Comparison of ENCODE assay signal across 1 cellular context in the genomic region with DNA sequence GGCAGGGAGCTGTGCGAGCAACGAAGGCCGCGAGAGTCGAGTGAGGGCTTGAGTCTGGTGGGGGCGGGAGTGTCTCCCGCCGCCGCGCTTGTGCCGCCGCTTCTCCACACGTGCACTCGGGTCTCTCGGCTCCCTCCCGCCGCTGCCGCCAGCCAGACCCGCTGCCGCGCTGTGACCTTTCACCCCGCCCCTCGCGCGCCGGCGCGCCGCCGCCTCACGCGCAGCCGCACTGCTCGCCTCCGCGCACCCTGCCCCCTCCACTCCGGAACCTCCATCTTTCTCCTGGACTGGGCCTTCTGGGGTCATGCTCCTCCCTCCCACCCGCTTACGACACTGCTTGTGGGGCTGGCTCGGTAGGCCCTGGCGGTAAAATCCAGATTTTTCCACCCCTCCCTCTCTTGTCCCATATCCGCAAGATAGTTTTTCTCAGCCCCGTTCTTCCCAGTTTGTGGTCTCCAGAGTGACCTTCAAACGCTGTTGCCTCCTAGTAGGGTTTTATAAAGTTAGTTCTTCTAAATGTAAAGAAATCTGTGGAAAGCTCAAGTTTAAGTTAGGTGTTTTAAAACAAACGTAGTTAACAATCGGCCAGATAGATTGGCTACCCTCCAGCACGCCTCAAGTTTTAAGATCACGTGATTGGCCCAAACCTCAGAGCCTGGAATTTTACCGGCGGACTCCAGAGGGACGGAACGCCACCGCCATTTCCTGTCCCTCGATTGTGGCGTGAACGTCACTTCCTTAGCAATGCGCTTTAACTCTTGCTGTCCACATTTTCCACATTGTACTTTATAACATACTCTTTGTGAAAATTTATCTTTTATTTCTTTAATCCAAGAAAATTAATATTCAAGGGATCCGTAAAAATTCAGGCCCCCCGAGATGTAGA.
A peak's percentile ranks its signal among the peaks of the same experiment; 100 is the strongest.
TF ChIP-seq lines count a peak whose summit lies in the region.

A gene (minus strand): TSS at position 181 of the 886 bp plus-strand sequence. CDS start 300 bp downstream, outside the sequence.

TF ChIP-seq in K562, 482 proteins besides CTCF, POLR2A, EP300 and RAD21 (continued from another document and continues in another):
- TF ChIP-seq ZNF224 (CRISPR knock-in tag; IDR thresholded peaks at IDR 0.05) (no peak), NELFE (IDR thresholded peaks at IDR 0.05; ENCODE audit: insufficient read depth, insufficient read length) (no peak), ZSCAN32 (CRISPR knock-in tag; IDR thresholded peaks at IDR 0.05) (no peak), HOXB6 (CRISPR knock-in tag; IDR thresholded peaks at IDR 0.05; ENCODE audit: borderline replicate concordance) (no peak), ESRRA (IDR thresholded peaks at IDR 0.05; ENCODE audit: borderline replicate concordance, low read depth) (peak; percentile 61), ZNF274 (IDR thresholded peaks at IDR 0.05; ENCODE audit: borderline replicate concordance, low read depth, low read length) (no peak), STAT5B (CRISPR knock-in tag; IDR thresholded peaks at IDR 0.05) (no peak), ZNF408 (CRISPR knock-in tag; IDR thresholded peaks at IDR 0.05; ENCODE audit: low read depth) (no peak), ETV1 (tag; conservative IDR thresholded peaks at IDR 0.05; ENCODE audit: low read depth) (peak; percentile 27; the same call in 1 of the 2 replicates), FOXP1 (CRISPR knock-in tag; IDR thresholded peaks at IDR 0.05) (no peak), CEBPB (tag; IDR thresholded peaks at IDR 0.05) (peak; percentile 68), SRSF7 (optimal IDR thresholded peaks at IDR 0.05; ENCODE audit: low read depth, low read length) (no peak), SIN3A (IDR thresholded peaks at IDR 0.05; ENCODE audit: borderline replicate concordance in 2 of 2, control insufficient read depth in 1 of 2, low read depth in 2 of 2, low read length in 2 of 2) (0 out of 4 replicates have a peak, but pooled peaks of 1 of the 2 experiments have one; percentile 48), ZNF324 (CRISPR knock-in tag; IDR thresholded peaks at IDR 0.05) (no peak), PRPF4 (IDR thresholded peaks at IDR 0.05; ENCODE audit: insufficient read depth, low read depth, low read length, poor library complexity, severe bottlenecking) (no peak), MCM2 (IDR thresholded peaks at IDR 0.05; ENCODE audit: low read depth) (no peak), HNRNPH1 (optimal IDR thresholded peaks at IDR 0.05; ENCODE audit: low read depth, low read length) (no peak), MYC (IDR thresholded peaks at IDR 0.05; ENCODE audit: low read depth, low read length) (peak; percentile 60; the same call in 1 of the 2 replicates), MYC (CRISPR knock-in tag; IDR thresholded peaks at IDR 0.05; ENCODE audit: borderline replicate concordance, low read depth) (no peak), FOSL1 (tag; conservative IDR thresholded peaks at IDR 0.05) (0 out of 2 replicates have a peak, but pooled peaks have one; percentile 18), NCOA1 (IDR thresholded peaks at IDR 0.05; ENCODE audit: low read depth) (peak; percentile 84), ELF4 (CRISPR knock-in tag; IDR thresholded peaks at IDR 0.05) (no peak), NR3C1 (CRISPR knock-in tag; IDR thresholded peaks at IDR 0.05) (no peak), PML (IDR thresholded peaks at IDR 0.05; ENCODE audit: low read length) (peak; percentile 40; the same call in 1 of the 2 replicates)
- TF ChIP-seq, protein P1, sequence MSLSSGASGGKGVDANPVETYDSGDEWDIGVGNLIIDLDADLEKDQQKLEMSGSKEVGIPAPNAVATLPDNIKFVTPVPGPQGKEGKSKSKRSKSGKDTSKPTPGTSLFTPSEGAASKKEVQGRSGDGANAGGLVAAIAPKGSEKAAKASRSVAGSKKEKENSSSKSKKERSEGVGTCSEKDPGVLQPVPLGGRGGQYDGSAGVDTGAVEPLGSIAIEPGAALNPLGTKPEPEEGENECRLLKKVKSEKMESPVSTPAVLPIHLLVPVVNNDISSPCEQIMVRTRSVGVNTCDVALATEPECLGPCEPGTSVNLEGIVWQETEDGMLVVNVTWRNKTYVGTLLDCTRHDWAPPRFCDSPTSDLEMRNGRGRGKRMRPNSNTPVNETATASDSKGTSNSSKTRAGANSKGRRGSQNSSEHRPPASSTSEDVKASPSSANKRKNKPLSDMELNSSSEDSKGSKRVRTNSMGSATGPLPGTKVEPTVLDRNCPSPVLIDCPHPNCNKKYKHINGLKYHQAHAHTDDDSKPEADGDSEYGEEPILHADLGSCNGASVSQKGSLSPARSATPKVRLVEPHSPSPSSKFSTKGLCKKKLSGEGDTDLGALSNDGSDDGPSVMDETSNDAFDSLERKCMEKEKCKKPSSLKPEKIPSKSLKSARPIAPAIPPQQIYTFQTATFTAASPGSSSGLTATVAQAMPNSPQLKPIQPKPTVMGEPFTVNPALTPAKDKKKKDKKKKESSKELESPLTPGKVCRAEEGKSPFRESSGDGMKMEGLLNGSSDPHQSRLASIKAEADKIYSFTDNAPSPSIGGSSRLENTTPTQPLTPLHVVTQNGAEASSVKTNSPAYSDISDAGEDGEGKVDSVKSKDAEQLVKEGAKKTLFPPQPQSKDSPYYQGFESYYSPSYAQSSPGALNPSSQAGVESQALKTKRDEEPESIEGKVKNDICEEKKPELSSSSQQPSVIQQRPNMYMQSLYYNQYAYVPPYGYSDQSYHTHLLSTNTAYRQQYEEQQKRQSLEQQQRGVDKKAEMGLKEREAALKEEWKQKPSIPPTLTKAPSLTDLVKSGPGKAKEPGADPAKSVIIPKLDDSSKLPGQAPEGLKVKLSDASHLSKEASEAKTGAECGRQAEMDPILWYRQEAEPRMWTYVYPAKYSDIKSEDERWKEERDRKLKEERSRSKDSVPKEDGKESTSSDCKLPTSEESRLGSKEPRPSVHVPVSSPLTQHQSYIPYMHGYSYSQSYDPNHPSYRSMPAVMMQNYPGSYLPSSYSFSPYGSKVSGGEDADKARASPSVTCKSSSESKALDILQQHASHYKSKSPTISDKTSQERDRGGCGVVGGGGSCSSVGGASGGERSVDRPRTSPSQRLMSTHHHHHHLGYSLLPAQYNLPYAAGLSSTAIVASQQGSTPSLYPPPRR (CRISPR knock-in tag; IDR thresholded peaks at IDR 0.05; ENCODE audit: borderline replicate concordance) = no peak
- TF ChIP-seq, protein P2, sequence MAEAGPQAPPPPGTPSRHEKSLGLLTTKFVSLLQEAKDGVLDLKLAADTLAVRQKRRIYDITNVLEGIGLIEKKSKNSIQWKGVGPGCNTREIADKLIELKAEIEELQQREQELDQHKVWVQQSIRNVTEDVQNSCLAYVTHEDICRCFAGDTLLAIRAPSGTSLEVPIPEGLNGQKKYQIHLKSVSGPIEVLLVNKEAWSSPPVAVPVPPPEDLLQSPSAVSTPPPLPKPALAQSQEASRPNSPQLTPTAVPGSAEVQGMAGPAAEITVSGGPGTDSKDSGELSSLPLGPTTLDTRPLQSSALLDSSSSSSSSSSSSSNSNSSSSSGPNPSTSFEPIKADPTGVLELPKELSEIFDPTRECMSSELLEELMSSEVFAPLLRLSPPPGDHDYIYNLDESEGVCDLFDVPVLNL (CRISPR knock-in tag; IDR thresholded peaks at IDR 0.05; ENCODE audit: low read depth) = no peak
- TF ChIP-seq, protein P3, sequence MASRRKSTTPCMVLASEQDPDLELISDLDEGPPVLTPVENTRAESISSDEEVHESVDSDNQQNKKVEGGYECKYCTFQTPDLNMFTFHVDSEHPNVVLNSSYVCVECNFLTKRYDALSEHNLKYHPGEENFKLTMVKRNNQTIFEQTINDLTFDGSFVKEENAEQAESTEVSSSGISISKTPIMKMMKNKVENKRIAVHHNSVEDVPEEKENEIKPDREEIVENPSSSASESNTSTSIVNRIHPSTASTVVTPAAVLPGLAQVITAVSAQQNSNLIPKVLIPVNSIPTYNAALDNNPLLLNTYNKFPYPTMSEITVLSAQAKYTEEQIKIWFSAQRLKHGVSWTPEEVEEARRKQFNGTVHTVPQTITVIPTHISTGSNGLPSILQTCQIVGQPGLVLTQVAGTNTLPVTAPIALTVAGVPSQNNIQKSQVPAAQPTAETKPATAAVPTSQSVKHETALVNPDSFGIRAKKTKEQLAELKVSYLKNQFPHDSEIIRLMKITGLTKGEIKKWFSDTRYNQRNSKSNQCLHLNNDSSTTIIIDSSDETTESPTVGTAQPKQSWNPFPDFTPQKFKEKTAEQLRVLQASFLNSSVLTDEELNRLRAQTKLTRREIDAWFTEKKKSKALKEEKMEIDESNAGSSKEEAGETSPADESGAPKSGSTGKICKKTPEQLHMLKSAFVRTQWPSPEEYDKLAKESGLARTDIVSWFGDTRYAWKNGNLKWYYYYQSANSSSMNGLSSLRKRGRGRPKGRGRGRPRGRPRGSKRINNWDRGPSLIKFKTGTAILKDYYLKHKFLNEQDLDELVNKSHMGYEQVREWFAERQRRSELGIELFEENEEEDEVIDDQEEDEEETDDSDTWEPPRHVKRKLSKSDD (conservative IDR thresholded peaks at IDR 0.05; ENCODE audit: low read length) = no peak
- TF ChIP-seq, protein P4, sequence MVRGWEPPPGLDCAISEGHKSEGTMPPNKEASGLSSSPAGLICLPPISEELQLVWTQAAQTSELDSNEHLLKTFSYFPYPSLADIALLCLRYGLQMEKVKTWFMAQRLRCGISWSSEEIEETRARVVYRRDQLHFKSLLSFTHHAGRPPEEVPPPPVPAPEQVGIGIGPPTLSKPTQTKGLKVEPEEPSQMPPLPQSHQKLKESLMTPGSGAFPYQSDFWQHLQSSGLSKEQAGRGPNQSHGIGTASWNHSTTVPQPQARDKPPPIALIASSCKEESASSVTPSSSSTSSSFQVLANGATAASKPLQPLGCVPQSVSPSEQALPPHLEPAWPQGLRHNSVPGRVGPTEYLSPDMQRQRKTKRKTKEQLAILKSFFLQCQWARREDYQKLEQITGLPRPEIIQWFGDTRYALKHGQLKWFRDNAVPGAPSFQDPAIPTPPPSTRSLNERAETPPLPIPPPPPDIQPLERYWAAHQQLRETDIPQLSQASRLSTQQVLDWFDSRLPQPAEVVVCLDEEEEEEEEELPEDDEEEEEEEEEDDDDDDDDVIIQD (CRISPR knock-in tag; IDR thresholded peaks at IDR 0.05) = no peak
- TF ChIP-seq, protein P5, sequence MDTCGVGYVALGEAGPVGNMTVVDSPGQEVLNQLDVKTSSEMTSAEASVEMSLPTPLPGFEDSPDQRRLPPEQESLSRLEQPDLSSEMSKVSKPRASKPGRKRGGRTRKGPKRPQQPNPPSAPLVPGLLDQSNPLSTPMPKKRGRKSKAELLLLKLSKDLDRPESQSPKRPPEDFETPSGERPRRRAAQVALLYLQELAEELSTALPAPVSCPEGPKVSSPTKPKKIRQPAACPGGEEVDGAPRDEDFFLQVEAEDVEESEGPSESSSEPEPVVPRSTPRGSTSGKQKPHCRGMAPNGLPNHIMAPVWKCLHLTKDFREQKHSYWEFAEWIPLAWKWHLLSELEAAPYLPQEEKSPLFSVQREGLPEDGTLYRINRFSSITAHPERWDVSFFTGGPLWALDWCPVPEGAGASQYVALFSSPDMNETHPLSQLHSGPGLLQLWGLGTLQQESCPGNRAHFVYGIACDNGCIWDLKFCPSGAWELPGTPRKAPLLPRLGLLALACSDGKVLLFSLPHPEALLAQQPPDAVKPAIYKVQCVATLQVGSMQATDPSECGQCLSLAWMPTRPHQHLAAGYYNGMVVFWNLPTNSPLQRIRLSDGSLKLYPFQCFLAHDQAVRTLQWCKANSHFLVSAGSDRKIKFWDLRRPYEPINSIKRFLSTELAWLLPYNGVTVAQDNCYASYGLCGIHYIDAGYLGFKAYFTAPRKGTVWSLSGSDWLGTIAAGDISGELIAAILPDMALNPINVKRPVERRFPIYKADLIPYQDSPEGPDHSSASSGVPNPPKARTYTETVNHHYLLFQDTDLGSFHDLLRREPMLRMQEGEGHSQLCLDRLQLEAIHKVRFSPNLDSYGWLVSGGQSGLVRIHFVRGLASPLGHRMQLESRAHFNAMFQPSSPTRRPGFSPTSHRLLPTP (IDR thresholded peaks at IDR 0.05; ENCODE audit: borderline replicate concordance, extremely low read depth, insufficient read length) = no peak
- TF ChIP-seq, protein P6, sequence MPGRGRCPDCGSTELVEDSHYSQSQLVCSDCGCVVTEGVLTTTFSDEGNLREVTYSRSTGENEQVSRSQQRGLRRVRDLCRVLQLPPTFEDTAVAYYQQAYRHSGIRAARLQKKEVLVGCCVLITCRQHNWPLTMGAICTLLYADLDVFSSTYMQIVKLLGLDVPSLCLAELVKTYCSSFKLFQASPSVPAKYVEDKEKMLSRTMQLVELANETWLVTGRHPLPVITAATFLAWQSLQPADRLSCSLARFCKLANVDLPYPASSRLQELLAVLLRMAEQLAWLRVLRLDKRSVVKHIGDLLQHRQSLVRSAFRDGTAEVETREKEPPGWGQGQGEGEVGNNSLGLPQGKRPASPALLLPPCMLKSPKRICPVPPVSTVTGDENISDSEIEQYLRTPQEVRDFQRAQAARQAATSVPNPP (IDR thresholded peaks at IDR 0.05; ENCODE audit: borderline replicate concordance, insufficient read depth, insufficient read length) = no peak
- TF ChIP-seq, protein P7, sequence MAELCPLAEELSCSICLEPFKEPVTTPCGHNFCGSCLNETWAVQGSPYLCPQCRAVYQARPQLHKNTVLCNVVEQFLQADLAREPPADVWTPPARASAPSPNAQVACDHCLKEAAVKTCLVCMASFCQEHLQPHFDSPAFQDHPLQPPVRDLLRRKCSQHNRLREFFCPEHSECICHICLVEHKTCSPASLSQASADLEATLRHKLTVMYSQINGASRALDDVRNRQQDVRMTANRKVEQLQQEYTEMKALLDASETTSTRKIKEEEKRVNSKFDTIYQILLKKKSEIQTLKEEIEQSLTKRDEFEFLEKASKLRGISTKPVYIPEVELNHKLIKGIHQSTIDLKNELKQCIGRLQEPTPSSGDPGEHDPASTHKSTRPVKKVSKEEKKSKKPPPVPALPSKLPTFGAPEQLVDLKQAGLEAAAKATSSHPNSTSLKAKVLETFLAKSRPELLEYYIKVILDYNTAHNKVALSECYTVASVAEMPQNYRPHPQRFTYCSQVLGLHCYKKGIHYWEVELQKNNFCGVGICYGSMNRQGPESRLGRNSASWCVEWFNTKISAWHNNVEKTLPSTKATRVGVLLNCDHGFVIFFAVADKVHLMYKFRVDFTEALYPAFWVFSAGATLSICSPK (IDR thresholded peaks at IDR 0.05; ENCODE audit: borderline replicate concordance) = no peak
- TF ChIP-seq, protein P8, sequence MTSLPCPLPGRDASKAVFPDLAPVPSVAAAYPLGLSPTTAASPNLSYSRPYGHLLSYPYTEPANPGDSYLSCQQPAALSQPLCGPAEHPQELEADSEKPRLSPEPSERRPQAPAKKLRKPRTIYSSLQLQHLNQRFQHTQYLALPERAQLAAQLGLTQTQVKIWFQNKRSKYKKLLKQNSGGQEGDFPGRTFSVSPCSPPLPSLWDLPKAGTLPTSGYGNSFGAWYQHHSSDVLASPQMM (CRISPR knock-in tag; IDR thresholded peaks at IDR 0.05) = no peak
- TF ChIP-seq, protein P9, sequence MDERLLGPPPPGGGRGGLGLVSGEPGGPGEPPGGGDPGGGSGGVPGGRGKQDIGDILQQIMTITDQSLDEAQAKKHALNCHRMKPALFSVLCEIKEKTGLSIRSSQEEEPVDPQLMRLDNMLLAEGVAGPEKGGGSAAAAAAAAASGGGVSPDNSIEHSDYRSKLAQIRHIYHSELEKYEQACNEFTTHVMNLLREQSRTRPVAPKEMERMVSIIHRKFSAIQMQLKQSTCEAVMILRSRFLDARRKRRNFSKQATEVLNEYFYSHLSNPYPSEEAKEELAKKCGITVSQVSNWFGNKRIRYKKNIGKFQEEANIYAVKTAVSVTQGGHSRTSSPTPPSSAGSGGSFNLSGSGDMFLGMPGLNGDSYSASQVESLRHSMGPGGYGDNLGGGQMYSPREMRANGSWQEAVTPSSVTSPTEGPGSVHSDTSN (CRISPR knock-in tag; IDR thresholded peaks at IDR 0.05; ENCODE audit: low read depth) = no peak
- TF ChIP-seq, protein P9 (tag; conservative IDR thresholded peaks at IDR 0.05; ENCODE audit: low read depth) = no peak
